Comparison of ENCODE assay signal across 8 cellular contexts in the genomic region with DNA sequence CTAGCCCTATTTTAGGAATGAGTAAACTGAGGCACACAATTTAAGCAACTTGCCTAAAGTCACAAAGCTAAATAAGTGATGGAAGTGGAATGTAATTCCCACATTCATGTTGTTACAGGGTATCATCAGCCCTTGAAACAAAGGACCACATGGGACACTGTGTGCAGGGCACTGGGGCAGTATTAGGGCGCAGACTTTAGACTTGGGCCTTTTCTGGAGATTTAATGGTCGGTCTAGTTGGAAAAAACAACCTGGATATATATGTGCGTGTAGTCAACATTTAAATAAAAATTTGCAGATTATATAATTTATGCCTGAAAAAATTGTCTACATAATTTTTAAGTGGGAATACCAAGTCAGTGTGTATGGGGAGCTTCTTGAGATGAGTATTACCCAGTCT. TPM values are rescaled to one million over a fixed set of nuclear protein-coding genes. Genes with fewer than 3 reads are reported as not detected.
DNase-seq lines count a peak whose midpoint lies in the region; ATAC-seq and TF ChIP-seq lines count a peak whose summit lies in the region.

No MANE protein-coding gene starts in this region.

- intact Hi-C loops in Panc1 (cut with micrococcal nuclease; ENCODE audit: unreplicated experiment): no loop called here

- peak overlapping the region; percentile 91 for H3K4me2 ChIP-seq in fibroblast of lung (ENCODE audit: extremely low read depth, insufficient read depth, low read length)

- ATAC-seq in Panc1: no peak
- no peak for ATAC-seq in HG03175 (IDR thresholded peaks at IDR 0.05; ENCODE audit: unreplicated experiment)

- H3K27ac ChIP-seq in Panc1 (ENCODE audit: low read length): peak overlapping the region; percentile 90
- no peak overlapping the region for H3K27ac ChIP-seq in fibroblast of lung (ENCODE audit: insufficient read depth, low read length)
- H3K27ac ChIP-seq in caudate nucleus (ENCODE audit: low read depth, low read length): no peak overlapping the region

- H3K9me3 ChIP-seq in Panc1 (ENCODE audit: control insufficient read depth, insufficient read depth, low read depth, low read length): no peaks in the 10 kb centered on the region
- H3K9me3 ChIP-seq in fibroblast of lung (ENCODE audit: control insufficient read depth, insufficient read depth, low read depth, low read length): no peaks in the 10 kb centered on the region

- CTCF ChIA-PET in Panc1 (lab: Charles Lee): interaction anchor here (0.9 kb wide), 1 partner anchor 18 kb away, joined by 3 read pairs; no protein-coding TSS in a partner anchor

- H3K4me1 ChIP-seq in Panc1 (ENCODE audit: control insufficient read depth, insufficient read depth, low read length): peaks cover 5% of the 10 kb centered on the region; the same call in 1 of the 2 replicates
- H3K4me1 ChIP-seq in fibroblast of lung (ENCODE audit: control insufficient read depth, extremely low read depth, insufficient read depth, low read length): no peaks in the 10 kb centered on the region

- H3K4me3 ChIP-seq in Panc1 (ENCODE audit: low read depth in 2 of 2, low read length in 2 of 2): peak overlapping the region; percentile 84 to 93
- peak overlapping the region; percentile 65 to 96 (median 82) for H3K4me3 ChIP-seq in fibroblast of lung (replicated peaks in 1 of 4; ENCODE audit: control extremely low read depth in 1 of 4, insufficient read depth in 1 of 4, low read depth in 3 of 4, low read length in 4 of 4)
- H3K4me3 ChIP-seq in skeletal muscle cell (ENCODE audit: low read depth, low read length): peak overlapping the region; percentile 76

- H3K9ac ChIP-seq in fibroblast of lung (ENCODE audit: insufficient read depth, low read length): no peak overlapping the region

- H3K79me2 ChIP-seq in fibroblast of lung (ENCODE audit: control insufficient read depth, insufficient read depth, low read length): peaks cover 60% of the 10 kb centered on the region

- peak; percentile 18 for DNase-seq in GM20000 (ENCODE audit: low spot score)
- DNase-seq in Panc1 (ENCODE audit: low read depth, low spot score): no peak
- peak in 1 of 2 donors; percentile 9 for DNase-seq in fibroblast of lung (ENCODE audit: low read depth in 2 of 2)
- no peak for DNase-seq in skeletal muscle cell (ENCODE audit: low read depth)
- DNase-seq in caudate nucleus (lab: John Stamatoyannopoulos, UW): no peak
- DNase-seq in stimulated activated CD4-positive, alpha-beta T cell treated with anti-CD3 and anti-CD28 coated beads, Interleukin-15, amount 100 ng/mL, for 24 hours: no peak
- DNase-seq in UCSD-AML1 (lab: John Stamatoyannopoulos, UW; ENCODE audit: unreplicated experiment): no peak

- TSS peak; percentile 89 for BruUV-seq in Panc1 (replicated peaks; lab: Mats Ljungman, UMichigan)

- in situ Hi-C loops in Panc1 (cut with HindIII; ENCODE audit: low pct_unique_long_range_greater_than_20kb, low sequenced_read_pairs): no loop called here

- no peaks in the 10 kb centered on the region for H3K27me3 ChIP-seq in Panc1 (ENCODE audit: control insufficient read depth, insufficient read depth, low read length)
- no peaks in the 10 kb centered on the region for H3K27me3 ChIP-seq in fibroblast of lung (ENCODE audit: control insufficient read depth, insufficient read depth, low read length)

- TF ChIP-seq CTCF in GM20000 (IDR thresholded peaks at IDR 0.05; ENCODE audit: extremely low read depth, missing control alignments) (no peak), Panc1 (IDR thresholded peaks at IDR 0.05) (no peak), fibroblast of lung (conservative IDR thresholded peaks at IDR 0.05 in 1 of 2, IDR thresholded peaks at IDR 0.05 in 1 of 2; ENCODE audit: low read depth in 1 of 2, low read length in 2 of 2) (no peak)

- POLR2A ChIA-PET in Panc1 (lab: Charles Lee): interaction anchor here (0.7 kb wide), 1 partner anchor 236 kb away, joined by 3 read pairs; no protein-coding TSS in a partner anchor

- H3K36me3 ChIP-seq in Panc1 (ENCODE audit: control insufficient read depth, insufficient read depth, low read length): no peaks in the 10 kb centered on the region; the same call in 1 of the 2 replicates
- no peaks in the 10 kb centered on the region for H3K36me3 ChIP-seq in fibroblast of lung (ENCODE audit: control insufficient read depth, insufficient read depth, low read length)

- no peaks in the 10 kb centered on the region for H4K20me1 ChIP-seq in fibroblast of lung (ENCODE audit: control insufficient read depth, extremely low read depth, insufficient read depth, low read length)

- H2AFZ ChIP-seq in fibroblast of lung (ENCODE audit: low read length): no peak overlapping the region

RNA-seq across cellular contexts. Expression of gene KDM1A, which starts 1.5 kb away (rescaled TPM):
- total RNA-seq in Panc1 (2021; ENCODE audit: unreplicated experiment): 120 TPM
- 101 TPM for polyA plus RNA-seq in Panc1 (2012; ENCODE audit: insufficient read length)
- total RNA-seq in fibroblast of lung: 72.0 and 79.6 TPM in 2 replicates
- polyA plus RNA-seq in fibroblast of lung: 72.4 and 80.3 TPM in 2 replicates
- polyA plus RNA-seq in fibroblast of lung (2012): 48.1 and 53.0 TPM in 2 replicates
- polyA minus RNA-seq in fibroblast of lung (ENCODE audit: low replicate concordance): 85.5 and 85.7 TPM in 2 replicates

RNA-seq across cellular contexts. Expression of gene TEX46, which starts 5.1 kb away (rescaled TPM):
- total RNA-seq in Panc1 (2021; ENCODE audit: unreplicated experiment): not detected
- not detected for polyA plus RNA-seq in Panc1 (2012; ENCODE audit: insufficient read length)
- 0.17 TPM in 1 of 2 replicates, not detected in the other for total RNA-seq in fibroblast of lung
- not detected in 2 replicates for polyA plus RNA-seq in fibroblast of lung
- polyA plus RNA-seq in fibroblast of lung (2012): not detected in 2 replicates
- not detected in 2 replicates for polyA minus RNA-seq in fibroblast of lung (ENCODE audit: low replicate concordance)

RNA-seq across cellular contexts. Expression of gene LACTBL1, which starts 48.1 kb away (rescaled TPM):
- total RNA-seq in Panc1 (2021; ENCODE audit: unreplicated experiment) (not detected), fibroblast of lung (not detected in 2 replicates)
- not detected for polyA plus RNA-seq in Panc1 (2012; ENCODE audit: insufficient read length)
- not detected in 2 replicates for polyA plus RNA-seq in fibroblast of lung
- not detected in 2 replicates for polyA plus RNA-seq in fibroblast of lung (2012)
- polyA minus RNA-seq in fibroblast of lung (ENCODE audit: low replicate concordance): not detected in 2 replicates
